Comparison of ENCODE assay signal across 11 cellular contexts in the genomic region with DNA sequence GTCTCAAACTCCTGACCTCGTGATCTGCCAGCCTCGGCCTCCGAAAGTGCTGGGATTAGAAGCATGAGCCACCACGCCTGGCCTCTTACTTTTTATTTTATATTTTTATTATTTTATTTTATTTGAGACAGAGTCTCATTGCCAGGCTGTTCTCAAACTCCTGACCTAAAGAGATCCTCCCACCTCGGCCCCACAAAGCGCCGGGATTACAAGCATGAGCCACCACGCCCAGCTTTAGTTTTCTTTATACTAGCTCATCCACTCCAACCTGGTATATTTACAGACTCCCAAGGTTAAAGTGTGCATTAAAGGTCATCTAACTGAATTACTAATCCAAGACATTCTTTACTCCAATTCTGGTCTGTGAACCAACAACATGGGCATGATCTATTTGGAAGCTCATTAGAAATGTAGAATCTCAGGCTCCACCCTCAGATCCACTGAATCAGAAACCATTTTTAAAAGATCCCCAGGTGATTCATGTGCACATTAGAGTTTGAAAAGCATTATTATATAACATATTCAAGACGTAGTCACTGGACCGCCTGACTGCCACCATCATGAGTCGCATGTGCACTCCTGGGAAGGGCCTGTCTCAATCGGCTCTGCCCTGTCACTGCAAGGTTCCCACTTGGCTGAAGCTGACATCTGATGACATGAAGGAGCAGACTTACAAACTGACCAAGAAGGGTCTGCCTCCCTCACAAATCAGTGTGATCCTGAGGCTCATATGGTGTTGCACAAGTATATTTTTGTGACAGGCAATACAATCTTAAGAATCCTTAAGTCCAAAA. TPM values are rescaled to one million over a fixed set of nuclear protein-coding genes. Genes with fewer than 3 reads are reported as not detected.
DNase-seq lines count a peak whose midpoint lies in the region; ATAC-seq lines count a peak whose summit lies in the region.
"Had no signal": no experiment of that assay in that cellular context is flagged by ENCODE, and none has a peak within 500 bp of the region (broad histone marks: within the 10 kb centered on the region; RNA-seq: fewer than 3 reads in every experiment).

No MANE protein-coding gene starts in this region.

- ATAC-seq in GM19023 (IDR thresholded peaks at IDR 0.05; ENCODE audit: unreplicated experiment) (no peak), GM18907 (IDR thresholded peaks at IDR 0.05; ENCODE audit: unreplicated experiment) (no peak)
- ATAC-seq in activated CD8-positive, alpha-beta T cell treated with anti-CD3 and anti-CD28 coated beads, Interleukin-2, amount 10 ng/mL, durations not matched to agents 7 days and 5 days: no peak

- no peaks in the 10 kb centered on the region for H3K9me3 Mint-ChIP-seq in activated CD8-positive, alpha-beta T cell treated with anti-CD3 and anti-CD28 coated beads, Interleukin-2, amount 10 ng/mL, durations not matched to agents 7 days and 5 days (ENCODE audit: insufficient read depth)
- H3K9me3 Mint-ChIP-seq in activated CD4-positive, alpha-beta T cell treated with anti-CD3 and anti-CD28 coated beads, Interleukin-2, amount 10 ng/mL, durations not matched to agents 24 days and 14 days: no peaks in the 10 kb centered on the region
- H3K9me3 Mint-ChIP-seq: activated naive CD4-positive, alpha-beta T cell treated with anti-CD3 and anti-CD28 coated beads, Interleukin-2, amount 10 ng/mL, durations not matched to agents 7 days and 5 days had no signal

- H3K36me3 Mint-ChIP-seq in activated CD8-positive, alpha-beta T cell treated with anti-CD3 and anti-CD28 coated beads, Interleukin-2, amount 10 ng/mL, durations not matched to agents 7 days and 5 days (ENCODE audit: low read depth): peaks cover 4% of the 10 kb centered on the region
- H3K36me3 Mint-ChIP-seq in activated CD4-positive, alpha-beta T cell treated with anti-CD3 and anti-CD28 coated beads, Interleukin-2, amount 10 ng/mL, durations not matched to agents 24 days and 14 days (ENCODE audit: low read depth): peaks cover 2% of the 10 kb centered on the region

- H3K4me3 ChIP-seq in mucosa of rectum (ENCODE audit: low read length in 2 of 2): peak overlapping the region in 1 of 2 donors; percentile 22

- no peaks in the 10 kb centered on the region for H3K36me3 ChIP-seq in mucosa of rectum (ENCODE audit: control insufficient read depth in 2 of 2, insufficient read depth in 2 of 2, low read length in 2 of 2)
- H3K36me3 ChIP-seq: BE2C had no signal

- CTCF ChIA-PET in activated CD8-positive, alpha-beta T cell treated with anti-CD3 and anti-CD28 coated beads, Interleukin-2, amount 10 ng/mL, durations not matched to agents 7 days and 5 days (lab: Charles Lee): interaction anchor here (2.6 kb wide), 1 partner anchor 26 kb away, joined by 16 read pairs; a partner anchor contains a TSS

- intact Hi-C loops in activated CD4-positive, alpha-beta T cell treated with anti-CD3 and anti-CD28 coated beads, Interleukin-2, amount 10 ng/mL, durations not matched to agents 24 days and 14 days (cut with micrococcal nuclease): no loop called here

- no peak overlapping the region for H3K9ac ChIP-seq in mucosa of rectum (ENCODE audit: low read depth in 1 of 2, low read length in 2 of 2)

- H3K4me1 ChIP-seq in mucosa of rectum (ENCODE audit: control insufficient read depth in 2 of 2, insufficient read depth in 2 of 2, low read length in 2 of 2): peaks cover 8 to 24% of the 10 kb centered on the region in 2 donors
- H3K4me1 ChIP-seq: BE2C had no signal

- peak overlapping the region; percentile 55 to 65 for H3K27ac ChIP-seq in mucosa of rectum (ENCODE audit: low read depth in 2 of 2, low read length in 2 of 2)

- peaks cover 10% of the 10 kb centered on the region for H3K4me1 Mint-ChIP-seq in activated CD8-positive, alpha-beta T cell treated with anti-CD3 and anti-CD28 coated beads, Interleukin-2, amount 10 ng/mL, durations not matched to agents 7 days and 5 days (ENCODE audit: low read depth)
- H3K4me1 Mint-ChIP-seq in activated CD4-positive, alpha-beta T cell treated with anti-CD3 and anti-CD28 coated beads, Interleukin-2, amount 10 ng/mL, durations not matched to agents 24 days and 14 days: peaks cover 4% of the 10 kb centered on the region

- no peaks in the 10 kb centered on the region for H3K9me3 ChIP-seq in mucosa of rectum (ENCODE audit: control insufficient read depth in 2 of 2, low read length in 2 of 2)
- H3K9me3 ChIP-seq: BE2C had no signal

- DNase-seq in A172 (ENCODE audit: low spot score): peak; percentile 60
- peak; percentile 28 for DNase-seq in HK-2 (ENCODE audit: unreplicated experiment)
- peak; percentile 21 for DNase-seq in brain pericyte (ENCODE audit: low read depth, low spot score)
- DNase-seq in activated CD8-positive, alpha-beta T cell treated with anti-CD3 and anti-CD28 coated beads, Interleukin-2, amount 10 ng/mL, durations not matched to agents 7 days and 5 days: no peak
- no peak for DNase-seq in activated CD4-positive, alpha-beta T cell treated with anti-CD3 and anti-CD28 coated beads, Interleukin-2, amount 10 ng/mL, durations not matched to agents 24 days and 14 days
- DNase-seq: activated naive CD4-positive, alpha-beta T cell treated with anti-CD3 and anti-CD28 coated beads, Interleukin-2, amount 10 ng/mL, durations not matched to agents 7 days and 5 days; BE2C had no signal

- no peak overlapping the region for H3K27ac Mint-ChIP-seq in activated CD8-positive, alpha-beta T cell treated with anti-CD3 and anti-CD28 coated beads, Interleukin-2, amount 10 ng/mL, durations not matched to agents 7 days and 5 days
- no peak overlapping the region for H3K27ac Mint-ChIP-seq in activated CD4-positive, alpha-beta T cell treated with anti-CD3 and anti-CD28 coated beads, Interleukin-2, amount 10 ng/mL, durations not matched to agents 24 days and 14 days
- H3K27ac Mint-ChIP-seq: activated naive CD4-positive, alpha-beta T cell treated with anti-CD3 and anti-CD28 coated beads, Interleukin-2, amount 10 ng/mL, durations not matched to agents 7 days and 5 days; memory B cell had no signal

- no peak overlapping the region for H3K4me3 Mint-ChIP-seq in activated CD8-positive, alpha-beta T cell treated with anti-CD3 and anti-CD28 coated beads, Interleukin-2, amount 10 ng/mL, durations not matched to agents 7 days and 5 days
- H3K4me3 Mint-ChIP-seq in activated CD4-positive, alpha-beta T cell treated with anti-CD3 and anti-CD28 coated beads, Interleukin-2, amount 10 ng/mL, durations not matched to agents 24 days and 14 days: no peak overlapping the region
- H3K4me3 Mint-ChIP-seq: activated naive CD4-positive, alpha-beta T cell treated with anti-CD3 and anti-CD28 coated beads, Interleukin-2, amount 10 ng/mL, durations not matched to agents 7 days and 5 days; memory B cell had no signal

- no peaks in the 10 kb centered on the region for H3K27me3 Mint-ChIP-seq in activated CD8-positive, alpha-beta T cell treated with anti-CD3 and anti-CD28 coated beads, Interleukin-2, amount 10 ng/mL, durations not matched to agents 7 days and 5 days (ENCODE audit: low read depth)
- H3K27me3 Mint-ChIP-seq in activated CD4-positive, alpha-beta T cell treated with anti-CD3 and anti-CD28 coated beads, Interleukin-2, amount 10 ng/mL, durations not matched to agents 24 days and 14 days: no peaks in the 10 kb centered on the region
- H3K27me3 Mint-ChIP-seq: activated naive CD4-positive, alpha-beta T cell treated with anti-CD3 and anti-CD28 coated beads, Interleukin-2, amount 10 ng/mL, durations not matched to agents 7 days and 5 days; memory B cell had no signal

- POLR2A ChIA-PET in activated CD8-positive, alpha-beta T cell treated with anti-CD3 and anti-CD28 coated beads, Interleukin-2, amount 10 ng/mL, durations not matched to agents 7 days and 5 days (lab: Charles Lee): interaction anchor here (1.5 kb wide), 1 partner anchor 40 kb away, joined by 3 read pairs; a partner anchor contains a TSS

- no peaks in the 10 kb centered on the region for H3K27me3 ChIP-seq in mucosa of rectum (ENCODE audit: control insufficient read depth in 2 of 2, insufficient read depth in 2 of 2, low read length in 2 of 2)
- H3K27me3 ChIP-seq: BE2C had no signal

RNA-seq across cellular contexts. Expression of a gene that starts 26.6 kb away (rescaled TPM):
- 13.7 and 17.2 TPM in 2 replicates for total RNA-seq in A172 (2014; rRNA removed; shearing (Covaris generic))
- total RNA-seq in activated CD8-positive, alpha-beta T cell treated with anti-CD3 and anti-CD28 coated beads, Interleukin-2, amount 10 ng/mL, durations not matched to agents 7 days and 5 days: 10 to 100 TPM; 28.2 to 32.0 TPM
- 23.9 and 24.3 TPM in 2 replicates for total RNA-seq in activated CD4-positive, alpha-beta T cell treated with anti-CD3 and anti-CD28 coated beads, Interleukin-2, amount 10 ng/mL, durations not matched to agents 24 days and 14 days

RNA-seq across cellular contexts. Expression of a gene that starts 39.9 kb away (rescaled TPM):
- 35.9 and 36.5 TPM in 2 replicates for total RNA-seq in A172 (2014; rRNA removed; shearing (Covaris generic))
- 10 to 100 TPM; 13.0 to 14.3 TPM for total RNA-seq in activated CD8-positive, alpha-beta T cell treated with anti-CD3 and anti-CD28 coated beads, Interleukin-2, amount 10 ng/mL, durations not matched to agents 7 days and 5 days
- 11.5 and 13.1 TPM in 2 replicates for total RNA-seq in activated CD4-positive, alpha-beta T cell treated with anti-CD3 and anti-CD28 coated beads, Interleukin-2, amount 10 ng/mL, durations not matched to agents 24 days and 14 days

Comparison
In these comparisons a context has a peak if more than half of its experiments do, and no peak if none do; other contexts are left out.
1. DNase-seq: peak in A172 (single experiment), HK-2 (single experiment) and brain pericyte (single experiment); none in activated CD8-positive, alpha-beta T cell treated with anti-CD3 and anti-CD28 coated beads, Interleukin-2, amount 10 ng/mL, durations not matched to agents 7 days and 5 days (single experiment) and activated CD4-positive, alpha-beta T cell treated with anti-CD3 and anti-CD28 coated beads, Interleukin-2, amount 10 ng/mL, durations not matched to agents 24 days and 14 days (single experiment).